9 cellular contexts compared by ENCODE assay signal in genomic region chr14:54175298-54175942, GRCh38.
A peak's percentile ranks its signal among the peaks of the same experiment; 100 is the strongest.
DNase-seq lines count a peak whose midpoint lies in the region; ATAC-seq and TF ChIP-seq lines count a peak whose summit lies in the region.
"Had no signal": no experiment of that assay in that cellular context is flagged by ENCODE, and none has a peak within 500 bp of the region (broad histone marks: within the 10 kb centered on the region; RNA-seq: fewer than 3 reads in every experiment).

No MANE protein-coding gene starts in this region.

- no peak overlapping the region for H3K4me2 ChIP-seq in parathyroid adenoma (ENCODE audit: low read length)

- H3K4me1 ChIP-seq in parathyroid adenoma = no peaks in the 10 kb centered on the region

- no peaks in the 10 kb centered on the region for H3K36me3 Mint-ChIP-seq in activated T-helper 17 cell treated with anti-CD3 and anti-CD28 coated beads, Interleukin-2, amount 50 U/mL, for 72 hours (ENCODE audit: low read depth)
- H3K36me3 Mint-ChIP-seq: activated naive CD8-positive, alpha-beta T cell had no signal

- H3K4me1 Mint-ChIP-seq in activated T-helper 17 cell treated with anti-CD3 and anti-CD28 coated beads, Interleukin-2, amount 50 U/mL, for 72 hours = no peaks in the 10 kb centered on the region

- peaks cover 17% of the 10 kb centered on the region for H3K27me3 Mint-ChIP-seq in activated T-helper 17 cell treated with anti-CD3 and anti-CD28 coated beads, Interleukin-2, amount 50 U/mL, for 72 hours

- no peak overlapping the region for H3K4me3 Mint-ChIP-seq in activated T-helper 17 cell treated with anti-CD3 and anti-CD28 coated beads, Interleukin-2, amount 50 U/mL, for 72 hours
- H3K4me3 Mint-ChIP-seq: activated naive CD8-positive, alpha-beta T cell had no signal

- H3K27ac ChIP-seq in HL-60 (replicated peaks) (no peak overlapping the region), parathyroid adenoma (no peak overlapping the region)

- H3K9me3 Mint-ChIP-seq in activated T-helper 17 cell treated with anti-CD3 and anti-CD28 coated beads, Interleukin-2, amount 50 U/mL, for 72 hours = no peaks in the 10 kb centered on the region

- no peaks in the 10 kb centered on the region for H3K79me2 ChIP-seq in parathyroid adenoma

- H3K9me3 ChIP-seq in parathyroid adenoma (ENCODE audit: control insufficient read depth, low read length) = no peaks in the 10 kb centered on the region

- H3K4me3 ChIP-seq in HL-60 (replicated peaks; ENCODE audit: insufficient read depth, low read length) (no peak overlapping the region), parathyroid adenoma (ENCODE audit: low read depth, low read length) (no peak overlapping the region)

- H3K27me3 ChIP-seq in HL-60 (ENCODE audit: insufficient read depth, poor library complexity, severe bottlenecking) (peaks cover 11% of the 10 kb centered on the region), parathyroid adenoma (ENCODE audit: control insufficient read depth, insufficient read depth, low read length) (no peaks in the 10 kb centered on the region)

- peak; percentile 46 for TF ChIP-seq CTCF in HL-60 (IDR thresholded peaks at IDR 0.05; ENCODE audit: insufficient read depth, low read length)
- TF ChIP-seq CTCF in parathyroid adenoma (IDR thresholded peaks at IDR 0.05) = peak; percentile 88

- ATAC-seq in activated T-helper 17 cell treated with anti-CD3 and anti-CD28 coated beads, Interleukin-2, amount 50 U/mL, for 72 hours (replicated peaks) = peak; percentile 29
- ATAC-seq in HG02981 (IDR thresholded peaks at IDR 0.05; ENCODE audit: unreplicated experiment) = no peak

- no peak overlapping the region for H3K9ac ChIP-seq in parathyroid adenoma

- H3K36me3 ChIP-seq in parathyroid adenoma (ENCODE audit: control insufficient read depth, insufficient read depth, low read length) = no peaks in the 10 kb centered on the region

- no peak overlapping the region for H3K27ac Mint-ChIP-seq in activated T-helper 17 cell treated with anti-CD3 and anti-CD28 coated beads, Interleukin-2, amount 50 U/mL, for 72 hours
- H3K27ac Mint-ChIP-seq: activated naive CD8-positive, alpha-beta T cell had no signal

- no peak overlapping the region for H2AFZ ChIP-seq in parathyroid adenoma

- DNase-seq in DMS53 (lab: John Stamatoyannopoulos, UW) (peak; percentile 83), HL-60 (ENCODE audit: low read depth in 1 of 2, low spot score in 1 of 2) (peak; percentile 3 to 49), NCI-H82 (lab: John Stamatoyannopoulos, UW) (peak; percentile 77), glomerular endothelial cell (ENCODE audit: extremely low read depth, low read depth, low spot score) (peak; percentile 90), cerebellar nuclear complex (lab: John Stamatoyannopoulos, UW) (no peak)

Comparison
In these comparisons a context has a peak if more than half of its experiments do, and no peak if none do; other contexts are left out.
1. DNase-seq: peak in DMS53 (single experiment), HL-60 (2 of 2), NCI-H82 (single experiment) and glomerular endothelial cell (single experiment); none in cerebellar nuclear complex (0 of 2).